ENCODE assay signal across 26 cellular contexts in the genomic region with DNA sequence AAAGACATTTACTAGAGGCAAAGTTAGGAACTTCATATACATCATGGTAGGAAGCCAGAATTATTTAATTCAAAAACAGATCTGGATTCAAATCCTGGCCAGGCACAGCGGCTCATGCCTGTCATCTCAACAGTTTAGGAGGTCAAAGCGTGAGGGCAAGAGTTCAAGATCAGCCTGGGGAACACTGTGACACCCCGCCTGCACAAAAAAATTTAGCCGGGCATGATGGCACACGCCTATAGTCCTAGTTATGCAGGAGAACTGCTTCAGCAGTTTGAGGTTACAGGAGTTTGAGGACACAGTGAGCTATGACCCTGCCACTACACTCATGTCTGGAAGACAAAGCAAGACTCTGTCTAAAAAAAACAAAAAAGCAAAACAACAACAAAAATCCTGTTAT. TPM values are rescaled to one million over a fixed set of nuclear protein-coding genes. Genes with fewer than 3 reads are reported as not detected.
DNase-seq lines count a peak whose midpoint lies in the region; ATAC-seq and TF ChIP-seq lines count a peak whose summit lies in the region.
"Had no signal": no experiment of that assay in that cellular context is flagged by ENCODE, and none has a peak within 500 bp of the region (broad histone marks: within the 10 kb centered on the region; RNA-seq: fewer than 3 reads in every experiment).

No MANE protein-coding gene starts in this region.

- peaks cover 39% of the 10 kb centered on the region; the same call in 1 of the 2 replicates for H4K20me1 ChIP-seq in Karpas-422 (ENCODE audit: insufficient read depth, low read depth, low read length)

- ATAC-seq in activated T-helper 17 cell treated with anti-CD3 and anti-CD28 coated beads, Interleukin-2, amount 50 U/mL, for 72 hours (replicated peaks): no peak
- ATAC-seq: sciatic nerve had no signal

- H3K27me3 Mint-ChIP-seq in activated T-helper 17 cell treated with anti-CD3 and anti-CD28 coated beads, Interleukin-2, amount 50 U/mL, for 72 hours: no peaks in the 10 kb centered on the region
- H3K27me3 Mint-ChIP-seq: activated CD4-positive, alpha-beta T cell treated with anti-CD3 and anti-CD28 coated beads, Interleukin-2, amount 10 ng/mL, durations not matched to agents 7 days and 5 days; activated naive CD8-positive, alpha-beta T cell treated with anti-CD3 and anti-CD28 coated beads, Interleukin-2, amount 50 U/mL, for 24 hours; activated T-cell treated with anti-CD3 and anti-CD28 coated beads, Interleukin-2, amount 50 U/mL, for 24 hours had no signal

- H3K4me3 ChIP-seq in Karpas-422 (ENCODE audit: low read length): no peak overlapping the region
- no peak overlapping the region for H3K4me3 ChIP-seq in esophagus squamous epithelium
- no peak overlapping the region for H3K4me3 ChIP-seq in SJCRH30
- H3K4me3 ChIP-seq in colonic mucosa: no peak overlapping the region
- H3K4me3 ChIP-seq: neural progenitor cell, testis had no signal

- H3K4me2 ChIP-seq in Karpas-422 (ENCODE audit: low read depth, low read length, poor library complexity, severe bottlenecking): no peak overlapping the region
- H3K4me2 ChIP-seq: neural progenitor cell had no signal

- DNase-seq in Karpas-422: no peak
- no peak for DNase-seq in esophagus squamous epithelium (lab: John Stamatoyannopoulos, UW)
- peak; percentile 14 for DNase-seq in pons (ENCODE audit: low spot score)
- no peak for DNase-seq in SJCRH30
- DNase-seq in SKM-1 (lab: John Stamatoyannopoulos, UW; ENCODE audit: unreplicated experiment): no peak
- no peak for DNase-seq in colonic mucosa
- DNase-seq: activated CD4-positive, alpha-beta T cell treated with anti-CD3 and anti-CD28 coated beads, Interleukin-2, amount 10 ng/mL, durations not matched to agents 7 days and 5 days; activated gamma-delta T cell treated with Interleukin-2 at 50 U/mL for 16 hours; activated naive CD8-positive, alpha-beta T cell treated with anti-CD3 and anti-CD28 coated beads, Interleukin-2, amount 50 U/mL, for 24 hours; activated T-cell treated with anti-CD3 and anti-CD28 coated beads, Interleukin-2, amount 50 U/mL, for 24 hours; cerebellar nuclear complex; DND-41; kidney glomerular epithelial cell; mesenchymal stem cell; NCI-H1092 treated with DMSO at 0.1 percent for 48 hours; NCI-H2029 treated with DMSO at 0.1 percent for 48 hours; NCI-H345; NCI-H748 treated with DMSO at 0.1 percent for 48 hours; stimulated activated naive CD4-positive, alpha-beta T cell; SW 1271; T1000; testis had no signal

- peaks cover 34% of the 10 kb centered on the region for H3K4me1 Mint-ChIP-seq in activated T-helper 17 cell treated with anti-CD3 and anti-CD28 coated beads, Interleukin-2, amount 50 U/mL, for 72 hours

- H3K9me2 ChIP-seq in Karpas-422 (replicated peaks; ENCODE audit: insufficient read depth, low read length): no peaks in the 10 kb centered on the region

- H3K27ac ChIP-seq in Karpas-422 (ENCODE audit: low read length) (peak overlapping the region; percentile 25; the same call in 1 of the 2 replicates), esophagus squamous epithelium (peak overlapping the region in 3 of 4 donors; percentile 37 to 64 (median 56)), SJCRH30 (no peak overlapping the region), colonic mucosa (no peak overlapping the region)
- H3K27ac ChIP-seq: C4-2B, neural progenitor cell had no signal

- peak overlapping the region; percentile 84 for H3K27ac Mint-ChIP-seq in activated T-helper 17 cell treated with anti-CD3 and anti-CD28 coated beads, Interleukin-2, amount 50 U/mL, for 72 hours
- H3K27ac Mint-ChIP-seq: activated CD4-positive, alpha-beta T cell treated with anti-CD3 and anti-CD28 coated beads, Interleukin-2, amount 10 ng/mL, durations not matched to agents 7 days and 5 days; neural progenitor cell had no signal

- H3K36me3 Mint-ChIP-seq in activated T-helper 17 cell treated with anti-CD3 and anti-CD28 coated beads, Interleukin-2, amount 50 U/mL, for 72 hours (ENCODE audit: low read depth): no peaks in the 10 kb centered on the region

- no peak overlapping the region for H2AFZ ChIP-seq in Karpas-422 (ENCODE audit: low read length)
- H2AFZ ChIP-seq: neural progenitor cell had no signal

- WGBS in esophagus squamous epithelium, 2 donors: 36 to 49% methylated on average over 5 of the region's 5 CpGs

- TF ChIP-seq CTCF in esophagus squamous epithelium (IDR thresholded peaks at IDR 0.05): no peak
- no peak for TF ChIP-seq CTCF in colonic mucosa (IDR thresholded peaks at IDR 0.05)

- H3K9me3 Mint-ChIP-seq in activated T-helper 17 cell treated with anti-CD3 and anti-CD28 coated beads, Interleukin-2, amount 50 U/mL, for 72 hours: no peaks in the 10 kb centered on the region

- peaks cover 94% of the 10 kb centered on the region for H3K79me2 ChIP-seq in Karpas-422 (ENCODE audit: low read length)

- H3K9ac ChIP-seq in Karpas-422 (ENCODE audit: low read length) (no peak overlapping the region), colonic mucosa (ENCODE audit: low read depth in 2 of 2, low read length in 2 of 2) (no peak overlapping the region)
- H3K9ac ChIP-seq: neural progenitor cell had no signal

- no peaks in the 10 kb centered on the region for H3K36me3 ChIP-seq in Karpas-422 (ENCODE audit: insufficient read depth, low read length)
- no peaks in the 10 kb centered on the region for H3K36me3 ChIP-seq in esophagus squamous epithelium
- H3K36me3 ChIP-seq in SJCRH30: no peaks in the 10 kb centered on the region
- no peaks in the 10 kb centered on the region for H3K36me3 ChIP-seq in colonic mucosa
- H3K36me3 ChIP-seq: neural progenitor cell had no signal

- H3K27me3 ChIP-seq in Karpas-422 (ENCODE audit: low read length) (no peaks in the 10 kb centered on the region), esophagus squamous epithelium (no peaks in the 10 kb centered on the region), SJCRH30 (no peaks in the 10 kb centered on the region), colonic mucosa (no peaks in the 10 kb centered on the region)
- H3K27me3 ChIP-seq: neural progenitor cell, testis had no signal

- H3K9me3 ChIP-seq in Karpas-422 (ENCODE audit: low read length) (no peaks in the 10 kb centered on the region), esophagus squamous epithelium (no peaks in the 10 kb centered on the region), SJCRH30 (replicated peaks) (no peaks in the 10 kb centered on the region), colonic mucosa (no peaks in the 10 kb centered on the region)
- H3K9me3 ChIP-seq: testis had no signal

- no peak overlapping the region for H3K4me3 Mint-ChIP-seq in activated T-helper 17 cell treated with anti-CD3 and anti-CD28 coated beads, Interleukin-2, amount 50 U/mL, for 72 hours
- H3K4me3 Mint-ChIP-seq: activated CD4-positive, alpha-beta T cell treated with anti-CD3 and anti-CD28 coated beads, Interleukin-2, amount 10 ng/mL, durations not matched to agents 7 days and 5 days; activated naive CD8-positive, alpha-beta T cell treated with anti-CD3 and anti-CD28 coated beads, Interleukin-2, amount 50 U/mL, for 24 hours; activated T-cell treated with anti-CD3 and anti-CD28 coated beads, Interleukin-2, amount 50 U/mL, for 24 hours; neural progenitor cell had no signal

- H3K4me1 ChIP-seq in Karpas-422 (ENCODE audit: low read length): peaks cover 14% of the 10 kb centered on the region
- H3K4me1 ChIP-seq in esophagus squamous epithelium: peaks cover 9 to 64% (median 25%) of the 10 kb centered on the region in 3 donors
- peaks cover 5% of the 10 kb centered on the region for H3K4me1 ChIP-seq in SJCRH30
- no peaks in the 10 kb centered on the region for H3K4me1 ChIP-seq in colonic mucosa
- H3K4me1 ChIP-seq: neural progenitor cell had no signal

- no peak for TF ChIP-seq POLR2A in esophagus squamous epithelium (IDR thresholded peaks at IDR 0.05)

- intact Hi-C loops in esophagus squamous epithelium (cut with DNase I): no loop called here
- intact Hi-C loops in colonic mucosa (cut with DNase I): no loop called here

RNA-seq across cellular contexts. Expression of a gene that starts 8.9 kb away (rescaled TPM):
- total RNA-seq in Karpas-422 (2014; rRNA removed; shearing (Covaris generic); ENCODE audit: low replicate concordance): 37.2 and 51.6 TPM in 2 replicates
- 10 to 100 TPM; 38.5 to 57.4 TPM for total RNA-seq in activated T-helper 17 cell treated with anti-CD3 and anti-CD28 coated beads, Interleukin-2, amount 50 U/mL, for 72 hours
- total RNA-seq in esophagus squamous epithelium (10 to 100 TPM; 24.5 to 56.3 (median 40.9) TPM), colonic mucosa (10 to 100 TPM; 31.9 to 35.6 TPM)
- 12.3 and 16.0 TPM in 2 replicates for total RNA-seq in SJCRH30 (2014; rRNA removed; shearing (Covaris generic))

RNA-seq across cellular contexts. Expression of a gene that starts 51.7 kb away (rescaled TPM):
- not detected in 2 replicates for total RNA-seq in Karpas-422 (2014; rRNA removed; shearing (Covaris generic); ENCODE audit: low replicate concordance)
- total RNA-seq in activated T-helper 17 cell treated with anti-CD3 and anti-CD28 coated beads, Interleukin-2, amount 50 U/mL, for 72 hours: not detected
- under 1 TPM in 1 of 4 donors, not detected in 3; 0.56 TPM for total RNA-seq in esophagus squamous epithelium
- total RNA-seq in SJCRH30 (2014; rRNA removed; shearing (Covaris generic)): 11.2 and 12.0 TPM in 2 replicates
- under 1 TPM in 1 of 2 donors, not detected in 1; 0.16 TPM for total RNA-seq in colonic mucosa
- total RNA-seq: activated CD4-positive, alpha-beta T cell treated with anti-CD3 and anti-CD28 coated beads, Interleukin-2, amount 10 ng/mL, durations not matched to agents 7 days and 5 days had no signal

Comparison
In these comparisons a context has a peak if more than half of its experiments do, and no peak if none do; other contexts are left out.
1. H3K27ac ChIP-seq: peak in Karpas-422 (single experiment) and esophagus squamous epithelium (3 of 4); none in SJCRH30 (single experiment) and colonic mucosa (single experiment).